18 cellular contexts compared by ENCODE assay signal in the genomic region with DNA sequence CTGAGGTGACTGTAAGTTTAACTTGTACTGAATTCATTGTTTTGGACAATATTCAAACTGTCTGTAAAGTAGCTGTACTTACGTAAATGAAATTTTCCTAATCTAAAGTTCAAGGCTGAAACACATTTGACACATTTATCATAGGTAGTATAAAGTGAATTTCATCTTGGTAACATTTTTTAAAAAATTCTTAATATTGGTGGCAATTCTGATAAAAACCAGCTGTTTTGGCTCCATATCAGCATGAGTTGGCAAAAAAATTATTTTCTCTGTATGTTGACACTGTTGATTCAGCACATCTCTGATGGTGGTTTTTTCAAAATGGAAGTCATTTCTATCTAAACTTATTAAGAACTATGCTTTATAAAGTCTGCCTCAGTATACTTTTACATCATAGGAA. TPM values are rescaled to one million over a fixed set of nuclear protein-coding genes. Genes with fewer than 3 reads are reported as not detected.
DNase-seq lines count a peak whose midpoint lies in the region; ATAC-seq, FAIRE-seq and TF ChIP-seq lines count a peak whose summit lies in the region.
"Had no signal": no experiment of that assay in that cellular context is flagged by ENCODE, and none has a peak within 500 bp of the region (broad histone marks: within the 10 kb centered on the region; RNA-seq: fewer than 3 reads in every experiment).

No MANE protein-coding gene starts in this region.

- H3K27me3 ChIP-seq in IMR-90 (ENCODE audit: control insufficient read depth, insufficient read depth, low read length) (peaks cover 4% of the 10 kb centered on the region), MG63 (no peaks in the 10 kb centered on the region)
- H3K27me3 ChIP-seq: BLaER1 treated with 17β-estradiol and CSF1 and Interleukin-3, amounts not matched to agents 10 nM and 100 nM had no signal

- no peak overlapping the region for H2BK20ac ChIP-seq in IMR-90 (ENCODE audit: low read depth, low read length)

- no peaks in the 10 kb centered on the region for H3K27me3 Mint-ChIP-seq in T-cell
- H3K27me3 Mint-ChIP-seq: CD8-positive, alpha-beta memory T cell had no signal

- no peak for TF ChIP-seq EP300 in A549 (IDR thresholded peaks at IDR 0.05)

- in situ Hi-C loops in IMR-90 (cut with MboI; ENCODE audit: low sequenced_read_pairs) = no loop called here

- no peak overlapping the region for H4K5ac ChIP-seq in IMR-90 (ENCODE audit: low read depth, low read length)

- H3K36me3 Mint-ChIP-seq in T-cell = peaks cover 7% of the 10 kb centered on the region

- H3K4me2 ChIP-seq in A549 (peak overlapping the region; percentile 18; the same call in 1 of the 3 replicates), IMR-90 (ENCODE audit: low read depth, low read length) (no peak overlapping the region)
- H3K4me2 ChIP-seq: BLaER1 treated with 17β-estradiol and CSF1 and Interleukin-3, amounts not matched to agents 10 nM and 100 nM had no signal

- H3K4me1 ChIP-seq in A549 = peaks cover 12% of the 10 kb centered on the region
- H3K4me1 ChIP-seq in IMR-90 (ENCODE audit: control insufficient read depth, insufficient read depth, low read length) = no peaks in the 10 kb centered on the region
- H3K4me1 ChIP-seq: BLaER1 treated with 17β-estradiol and CSF1 and Interleukin-3, amounts not matched to agents 10 nM and 100 nM had no signal

- H3K27ac Mint-ChIP-seq in T-cell = no peak overlapping the region
- H3K27ac Mint-ChIP-seq: CD8-positive, alpha-beta memory T cell had no signal

- no peaks in the 10 kb centered on the region for H3K9me3 Mint-ChIP-seq in T-cell
- H3K9me3 Mint-ChIP-seq: CD8-positive, alpha-beta memory T cell had no signal

- dilution Hi-C loops in IMR-90 (cut with HindIII; ENCODE audit: low sequenced_read_pairs, unreplicated experiment) = no loop called here

- FAIRE-seq in A549 (lab: Jason Lieb, UNC) = no peak
- FAIRE-seq: D721Med, H54 had no signal

- H3K27ac ChIP-seq in A549 (peak overlapping the region; percentile 19 to 50; a peak in 3 of 6 replicates), IMR-90 (ENCODE audit: insufficient read depth, low read length) (no peak overlapping the region)
- H3K27ac ChIP-seq: BLaER1 treated with 17β-estradiol and CSF1 and Interleukin-3, amounts not matched to agents 10 nM and 100 nM had no signal

- H3K36me3 ChIP-seq in IMR-90 (ENCODE audit: control insufficient read depth, insufficient read depth, low read length) (no peaks in the 10 kb centered on the region), MG63 (no peaks in the 10 kb centered on the region)
- H3K36me3 ChIP-seq: BLaER1 treated with 17β-estradiol and CSF1 and Interleukin-3, amounts not matched to agents 10 nM and 100 nM had no signal

- H2AK9ac ChIP-seq in IMR-90 (replicated peaks; ENCODE audit: low read depth, low read length, poor library complexity) = no peak overlapping the region

- no peak overlapping the region for H2AFZ ChIP-seq in IMR-90 (replicated peaks; ENCODE audit: low read length, poor library complexity)

- H3K4me3 ChIP-seq in A549 (no peak overlapping the region), IMR-90 (ENCODE audit: insufficient read depth, low read depth, low read length) (no peak overlapping the region), choroid plexus epithelial cell (ENCODE audit: low read depth, low read length) (no peak overlapping the region), MG63 (no peak overlapping the region)
- H3K4me3 ChIP-seq: BLaER1 treated with 17β-estradiol and CSF1 and Interleukin-3, amounts not matched to agents 10 nM and 100 nM had no signal

- H4K91ac ChIP-seq in IMR-90 (ENCODE audit: insufficient read depth, low read depth, low read length) = no peak overlapping the region

- ATAC-seq in A549 (no peak), IMR-90 (ENCODE audit: low read depth) (no peak; the same call in 1 of the 2 replicates), T-cell (replicated peaks in 1 of 4) (no peak), GM18520 (IDR thresholded peaks at IDR 0.05; ENCODE audit: unreplicated experiment) (no peak)

- H2AK5ac ChIP-seq in IMR-90 (ENCODE audit: low read depth, low read length) = no peak overlapping the region

- H4K20me1 ChIP-seq in IMR-90 (ENCODE audit: insufficient read depth, low read length) = no peaks in the 10 kb centered on the region
- H4K20me1 ChIP-seq: BLaER1 treated with 17β-estradiol and CSF1 and Interleukin-3, amounts not matched to agents 10 nM and 100 nM had no signal

- TF ChIP-seq RAD21 in A549 (conservative IDR thresholded peaks at IDR 0.05 in 1 of 2, IDR thresholded peaks at IDR 0.05 in 1 of 2) (no peak), IMR-90 (IDR thresholded peaks at IDR 0.05; ENCODE audit: low read length) (no peak)

- no peak overlapping the region for H3K18ac ChIP-seq in IMR-90 (ENCODE audit: low read depth, low read length)

- intact Hi-C loops in IMR-90 (cut with micrococcal nuclease) = no loop called here

- H3K4me1 Mint-ChIP-seq in T-cell = no peaks in the 10 kb centered on the region
- H3K4me1 Mint-ChIP-seq: CD8-positive, alpha-beta memory T cell had no signal

- H3K4ac ChIP-seq in IMR-90 (ENCODE audit: low read depth, low read length) = no peak overlapping the region

- no peak overlapping the region for H2BK5ac ChIP-seq in IMR-90 (ENCODE audit: low read depth, low read length, poor library complexity, severe bottlenecking)

- no peak overlapping the region for H3K14ac ChIP-seq in IMR-90 (replicated peaks; ENCODE audit: low read depth, low read length)

- H3K9me1 ChIP-seq in IMR-90 (ENCODE audit: insufficient read depth, low read length) = no peaks in the 10 kb centered on the region

- H3K9me3 ChIP-seq in A549 (no peaks in the 10 kb centered on the region), IMR-90 (ENCODE audit: control insufficient read depth, insufficient read depth, low read length) (no peaks in the 10 kb centered on the region), MG63 (no peaks in the 10 kb centered on the region)
- H3K9me3 ChIP-seq: BLaER1 treated with 17β-estradiol and CSF1 and Interleukin-3, amounts not matched to agents 10 nM and 100 nM had no signal

- no peak overlapping the region for H2BK120ac ChIP-seq in IMR-90 (ENCODE audit: low read depth, low read length)

- WGBS in A549 (ENCODE audit: missing lambda C conversion rate) = 80% methylated on average over 1 of the region's 1 CpG
- no CpG with 5 or more reads among the region's 1 CpG for WGBS in IMR-90 (ENCODE audit: extremely low coverage in 2 of 2, insufficient read length in 1 of 2), 2 experiments

- H3K9ac ChIP-seq in IMR-90 (ENCODE audit: low read depth, low read length) = no peak overlapping the region
- H3K9ac ChIP-seq: BLaER1 treated with 17β-estradiol and CSF1 and Interleukin-3, amounts not matched to agents 10 nM and 100 nM had no signal

- H3K4me3 Mint-ChIP-seq in T-cell = no peak overlapping the region
- H3K4me3 Mint-ChIP-seq: CD8-positive, alpha-beta memory T cell had no signal

- no peak overlapping the region for H4K8ac ChIP-seq in IMR-90 (ENCODE audit: low read depth in 2 of 2, low read length in 2 of 2)

- no peak overlapping the region for H3K23ac ChIP-seq in IMR-90 (ENCODE audit: low read depth, low read length)

- TF ChIP-seq POLR2A in A549 (IDR thresholded peaks at IDR 0.05; ENCODE audit: low read length) (no peak), IMR-90 (IDR thresholded peaks at IDR 0.05; ENCODE audit: low read depth, low read length) (no peak)

- CTCF ChIA-PET in A549 (lab: Yijun Ruan, JAX) (interaction anchor here (0.7 kb wide), 1 partner anchor 37 kb away, joined by 3 read pairs; no protein-coding TSS in a partner anchor), IMR-90 (lab: Yijun Ruan, JAX) (no interaction called here), T-cell (lab: Charles Lee) (interaction anchor here in 1 of 2 donors (1.1 kb wide), 1 partner anchor 115 kb away, joined by 3 read pairs; no protein-coding TSS in a partner anchor)

- DNase-seq in A549 (ENCODE audit: low read depth in 1 of 2, low spot score in 1 of 2) = peak in 1 of 2 experiments; percentile 29
- DNase-seq in IMR-90 = peak; percentile 38
- peak; percentile 30 for DNase-seq in choroid plexus epithelial cell (ENCODE audit: low read depth)
- DNase-seq in iris pigment epithelial cell (ENCODE audit: low read depth) = peak; percentile 31
- no peak for DNase-seq in MG63
- no peak for DNase-seq in T-cell
- DNase-seq: CD8-positive, alpha-beta memory T cell; KBM-7; NCI-H1105 treated with DMSO at 0.1 percent for 48 hours; NCI-H1694; NCI-H510A treated with DMSO at 0.1 percent for 48 hours; NCI-H774; SHP77 had no signal

- TF ChIP-seq CTCF in A549 (IDR thresholded peaks at IDR 0.05) (no peak), IMR-90 (conservative IDR thresholded peaks at IDR 0.05; ENCODE audit: low read depth, low read length) (no peak), choroid plexus epithelial cell (conservative IDR thresholded peaks at IDR 0.05; ENCODE audit: low read depth, low read length) (no peak)

- POLR2A ChIA-PET in A549 (lab: Yijun Ruan, JAX) (interaction anchor here (1.2 kb wide), 1 partner anchor 14 kb away, joined by 3 read pairs; no protein-coding TSS in a partner anchor), IMR-90 (lab: Charles Lee; ENCODE audit: unreplicated experiment) (no interaction called here), T-cell (lab: Charles Lee) (interaction anchor here in 1 of 2 donors (0.5 kb wide), 1 partner anchor 154 kb away, joined by 3 read pairs; no protein-coding TSS in a partner anchor)

- no peak overlapping the region for H2BK15ac ChIP-seq in IMR-90 (ENCODE audit: low read depth, low read length)

- no TSS peak for BruUV-seq in IMR-90 (replicated peaks; lab: Mats Ljungman, UMichigan)

- H3K56ac ChIP-seq in IMR-90 (ENCODE audit: extremely low read depth, insufficient read depth, low read length) = no peak overlapping the region

- H3K79me1 ChIP-seq in IMR-90 (ENCODE audit: low read depth in 1 of 2, low read length in 2 of 2) = no peaks in the 10 kb centered on the region

RNA-seq across cellular contexts. Expression of a gene that starts 30.9 kb away (rescaled TPM):
- polyA plus RNA-seq in A549 (2011; rRNA removed) (0.37 and 0.47 TPM in 2 replicates), A549 (2017; fragmentation: RNase III; extraction: RNeasy Plus Mini Kit Qiagen cat#74134 plus additional on column Dnase treatment) (0.07 to 0.16 TPM (median 0.15 TPM) in 3 replicates), IMR-90 (2012; rRNA removed) (not detected in 2 replicates)
- polyA plus RNA-seq in A549 (2012; cell fraction: cytosol; rRNA removed) = 0.04 and 0.09 TPM in 2 replicates
- polyA plus RNA-seq in A549 (2012; cell fraction: nucleus; rRNA removed) = 0.02 and 0.10 TPM in 2 replicates
- polyA minus RNA-seq in A549 (2011; rRNA and poly(A)+ RNA removed) = not detected in 2 replicates
- total RNA-seq in IMR-90 (2012; rRNA removed) (not detected in 2 replicates), T-cell (not detected)
- polyA plus RNA-seq in IMR-90 (2012; cell fraction: cytosol; rRNA removed) = not detected in 2 replicates
- polyA plus RNA-seq in IMR-90 (2012; cell fraction: nucleus; rRNA removed; ENCODE audit: low replicate concordance) = not detected in 2 replicates
- total RNA-seq in MG63 (2014; rRNA removed; shearing (Covaris generic); ENCODE audit: low replicate concordance) = 0.92 TPM in 1 of 2 replicates, not detected in the other
- total RNA-seq: A172 had no signal

RNA-seq across cellular contexts. Expression of a gene that starts 31.0 kb away (rescaled TPM):
- polyA plus RNA-seq in A549 (2011; rRNA removed) = 48.5 and 59.4 TPM in 2 replicates
- 30.5 and 33.8 TPM in 2 replicates for polyA plus RNA-seq in A549 (2012; cell fraction: cytosol; rRNA removed)
- 10.6 and 10.7 TPM in 2 replicates for polyA plus RNA-seq in A549 (2012; cell fraction: nucleus; rRNA removed)
- polyA plus RNA-seq in A549 (2017; fragmentation: RNase III; extraction: RNeasy Plus Mini Kit Qiagen cat#74134 plus additional on column Dnase treatment) = 33.3 to 35.1 TPM (median 33.5 TPM) in 3 replicates
- 9.4 and 9.8 TPM in 2 replicates for polyA minus RNA-seq in A549 (2011; rRNA and poly(A)+ RNA removed)
- 9.0 and 11.4 TPM in 2 replicates for total RNA-seq in IMR-90 (2012; rRNA removed)
- polyA plus RNA-seq in IMR-90 (2012; rRNA removed) = 14.2 and 15.2 TPM in 2 replicates
- polyA plus RNA-seq in IMR-90 (2012; cell fraction: cytosol; rRNA removed) = 3.4 and 3.9 TPM in 2 replicates
- polyA plus RNA-seq in IMR-90 (2012; cell fraction: nucleus; rRNA removed; ENCODE audit: low replicate concordance) = 1.4 and 4.0 TPM in 2 replicates
- total RNA-seq in MG63 (2014; rRNA removed; shearing (Covaris generic); ENCODE audit: low replicate concordance) = 20.2 and 23.5 TPM in 2 replicates
- total RNA-seq in T-cell = 10 to 100 TPM in 1 of 5 donors, 1 to 10 TPM in 4; 5.2 to 16.5 (median 6.4) TPM

Comparison
In these comparisons a context has a peak if more than half of its experiments do, and no peak if none do; other contexts are left out.
1. DNase-seq: peak in IMR-90 (single experiment), choroid plexus epithelial cell (single experiment) and iris pigment epithelial cell (single experiment); none in MG63 (single experiment) and T-cell (0 of 34).